17 cellular contexts compared by ENCODE assay signal in the genomic region with DNA sequence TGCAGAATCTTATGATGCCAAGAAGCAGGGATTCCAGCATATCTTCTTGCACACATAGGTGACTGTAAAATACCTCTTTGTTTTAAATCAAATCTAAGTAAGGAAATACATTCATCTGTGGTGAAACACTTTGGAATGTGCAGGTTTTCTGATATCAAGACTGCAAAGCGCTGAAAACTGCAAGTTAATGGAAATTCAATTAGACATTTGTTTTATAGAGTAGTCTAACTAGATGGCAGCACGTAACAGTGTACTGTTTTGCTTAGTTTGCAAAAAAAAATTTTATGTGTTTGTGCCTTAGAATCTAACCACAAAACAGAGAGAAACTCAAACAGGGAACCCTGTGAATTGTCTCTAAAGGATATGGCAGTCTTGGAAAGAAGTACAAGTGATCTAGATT.
A peak's percentile ranks its signal among the peaks of the same experiment; 100 is the strongest.
DNase-seq lines count a peak whose midpoint lies in the region; ATAC-seq, FAIRE-seq and TF ChIP-seq lines count a peak whose summit lies in the region.
"Had no signal": no experiment of that assay in that cellular context is flagged by ENCODE, and none has a peak within 500 bp of the region (broad histone marks: within the 10 kb centered on the region; RNA-seq: fewer than 3 reads in every experiment).

No MANE protein-coding gene starts in this region.

- H2BK15ac ChIP-seq in H1 (ENCODE audit: low read length), result no peak overlapping the region

- DNase-seq in EL (peak; percentile 54), SJSA1 (ENCODE audit: low read depth in 1 of 2, low spot score in 2 of 2) (no peak), H1 (ENCODE audit: low read depth in 1 of 2, low spot score in 2 of 2) (no peak), sciatic nerve (ENCODE audit: low spot score) (no peak)
- DNase-seq in activated T-cell treated with anti-CD3 and anti-CD28 coated beads, Interleukin-2, amount 50 U/mL, for 1 hour, result no peak
- no peak for DNase-seq in activated T-cell treated with anti-CD3 and anti-CD28 coated beads, Interleukin-2, amount 50 U/mL, for 72 hours
- DNase-seq: activated CD4-positive, CD25-positive, alpha-beta regulatory T cell treated with anti-CD3 and anti-CD28 coated beads, Interleukin-2, amount 50 U/mL, for 72 hours; activated naive CD4-positive, alpha-beta T cell; endodermal cell; immature natural killer cell; NCI-H2081; NCI-H69; stimulated activated CD4-positive, alpha-beta T cell treated with anti-CD3 and anti-CD28 coated beads, Interleukin-4, amount 100 ng/mL, for 1 hour had no signal

- H4K5ac ChIP-seq in H1 (ENCODE audit: insufficient read length, low read depth, low read length), result no peak overlapping the region

- no peak overlapping the region for H3K4ac ChIP-seq in H1 (replicated peaks; ENCODE audit: insufficient read length, low read depth, low read length)

- no peak overlapping the region for H4K8ac ChIP-seq in H1 (ENCODE audit: extremely low read depth, insufficient read depth, low read length)

- H3K4me3 Mint-ChIP-seq in activated T-cell treated with anti-CD3 and anti-CD28 coated beads, Interleukin-2, amount 50 U/mL, for 72 hours, result no peak overlapping the region
- H3K4me3 Mint-ChIP-seq: endodermal cell, immature natural killer cell, memory B cell had no signal

- peaks cover 51% of the 10 kb centered on the region for H3K4me1 ChIP-seq in SJSA1 (replicated peaks)
- H3K4me1 ChIP-seq in H1 (replicated peaks in 1 of 4; ENCODE audit: control insufficient read depth in 3 of 4, insufficient read depth in 4 of 4, low read length in 3 of 4), result no peaks in the 10 kb centered on the region

- H3K27me3 ChIP-seq in SJSA1 (replicated peaks) (no peaks in the 10 kb centered on the region), H1 (replicated peaks in 1 of 4; ENCODE audit: control insufficient read depth in 3 of 4, extremely low read depth in 1 of 4, insufficient read depth in 3 of 4, low read length in 3 of 4) (no peaks in the 10 kb centered on the region)

- no peak overlapping the region for H3K56ac ChIP-seq in H1 (replicated peaks; ENCODE audit: insufficient read length, low read depth, low read length)

- H2BK5ac ChIP-seq in H1 (ENCODE audit: low read depth, low read length), result no peak overlapping the region

- CTCF ChIA-PET in H1 (lab: Charles Lee; ENCODE audit: partially characterized antibody), result no interaction called here

- H3K4me2 ChIP-seq in H1 (ENCODE audit: insufficient read depth in 1 of 2, low read depth in 2 of 2, low read length in 2 of 2), result no peak overlapping the region

- no peak for FAIRE-seq in H1 (lab: Jason Lieb, UNC)
- FAIRE-seq: bronchial epithelial cell had no signal

- no peaks in the 10 kb centered on the region for H3K36me3 Mint-ChIP-seq in activated T-cell treated with anti-CD3 and anti-CD28 coated beads, Interleukin-2, amount 50 U/mL, for 72 hours (ENCODE audit: insufficient read depth in 2 of 2)
- H3K36me3 Mint-ChIP-seq: immature natural killer cell had no signal

- no peaks in the 10 kb centered on the region for H3K79me1 ChIP-seq in H1 (ENCODE audit: low read depth, low read length)

- no peaks in the 10 kb centered on the region for H3K23me2 ChIP-seq in H1 (ENCODE audit: low read depth, low read length)

- H4K91ac ChIP-seq in H1 (replicated peaks; ENCODE audit: insufficient read length, low read length), result no peak overlapping the region

- H4K20me1 ChIP-seq in H1 (replicated peaks in 1 of 2; ENCODE audit: control insufficient read depth in 1 of 2, insufficient read depth in 2 of 2, low read length in 2 of 2), result no peaks in the 10 kb centered on the region

- no peak overlapping the region for H3K27ac Mint-ChIP-seq in activated T-cell treated with anti-CD3 and anti-CD28 coated beads, Interleukin-2, amount 50 U/mL, for 72 hours
- H3K27ac Mint-ChIP-seq: endodermal cell, immature natural killer cell, memory B cell had no signal

- no peak overlapping the region for H3K14ac ChIP-seq in H1 (ENCODE audit: insufficient read length)

- H3K4me1 Mint-ChIP-seq in activated T-cell treated with anti-CD3 and anti-CD28 coated beads, Interleukin-2, amount 50 U/mL, for 72 hours (ENCODE audit: low read depth), result no peaks in the 10 kb centered on the region
- H3K4me1 Mint-ChIP-seq: immature natural killer cell, memory B cell had no signal

- no peaks in the 10 kb centered on the region for H3K9me3 Mint-ChIP-seq in activated T-cell treated with anti-CD3 and anti-CD28 coated beads, Interleukin-2, amount 50 U/mL, for 72 hours
- H3K9me3 Mint-ChIP-seq: endodermal cell, memory B cell had no signal

- no peaks in the 10 kb centered on the region for H3K79me2 ChIP-seq in H1 (ENCODE audit: control insufficient read depth in 1 of 2, insufficient read depth in 2 of 2, low read length in 2 of 2)

- H3K4me3 ChIP-seq in SJSA1 (0 out of 2 replicates have a peak overlapping the region, but pooled peaks have one; percentile 0), H1 (ENCODE audit: extremely low read depth in 1 of 4, insufficient read depth in 2 of 4, low read depth in 3 of 4, low read length in 4 of 4) (no peak overlapping the region)

- H2AK5ac ChIP-seq in H1 (ENCODE audit: low read depth, low read length), result no peak overlapping the region

- no peak for TF ChIP-seq RAD21 in H1 (IDR thresholded peaks at IDR 0.05 in 1 of 2, conservative IDR thresholded peaks at IDR 0.05 in 1 of 2; ENCODE audit: low read depth in 2 of 2, low read length in 2 of 2)

- 86% methylated on average over 2 of the region's 2 CpGs; no CpG with 5 or more reads in 1 of the 2 experiments for WGBS in H1 (ENCODE audit: extremely low coverage in 1 of 2, insufficient coverage in 1 of 2, insufficient read length in 1 of 2, insufficient replicate concordance in 2 of 2, low coverage in 1 of 2, low lambda C conversion rate in 2 of 2, missing lambda C conversion rate in 1 of 2), 2 experiments

- intact Hi-C loops in sciatic nerve (cut with DNase I), result no loop called here

- no peak overlapping the region for H2BK20ac ChIP-seq in H1 (ENCODE audit: low read length)

- H2AFZ ChIP-seq in H1 (ENCODE audit: low read length), result no peak overlapping the region

- no peak overlapping the region for H3K18ac ChIP-seq in H1 (ENCODE audit: extremely low read depth, low read length)

- peak; percentile 70 for ATAC-seq in sciatic nerve
- ATAC-seq in HG03175 (IDR thresholded peaks at IDR 0.05; ENCODE audit: unreplicated experiment), result no peak
- no peak for ATAC-seq in HG03025 (IDR thresholded peaks at IDR 0.05; ENCODE audit: low FRiP score, unreplicated experiment)
- no peak for ATAC-seq in activated T-cell treated with anti-CD3 and anti-CD28 coated beads, Interleukin-2, amount 50 U/mL, for 72 hours (replicated peaks in 1 of 2)

- H2BK12ac ChIP-seq in H1 (ENCODE audit: low read depth, low read length), result no peak overlapping the region

- peak overlapping the region; percentile 89 for H3K27ac ChIP-seq in SJSA1
- H3K27ac ChIP-seq in H1 (ENCODE audit: low read depth, low read length), result no peak overlapping the region

- H3K36me3 ChIP-seq in SJSA1 (no peaks in the 10 kb centered on the region), H1 (ENCODE audit: control insufficient read depth in 2 of 4, insufficient read depth in 4 of 4, low read length in 3 of 4) (no peaks in the 10 kb centered on the region)

- H3K23ac ChIP-seq in H1 (ENCODE audit: insufficient read length), result no peak overlapping the region

- no peaks in the 10 kb centered on the region for H3K27me3 Mint-ChIP-seq in activated T-cell treated with anti-CD3 and anti-CD28 coated beads, Interleukin-2, amount 50 U/mL, for 72 hours (ENCODE audit: low read depth)
- H3K27me3 Mint-ChIP-seq: memory B cell had no signal

- no peak overlapping the region for H2BK120ac ChIP-seq in H1 (replicated peaks; ENCODE audit: low read depth, low read length)

- no peak for TF ChIP-seq EP300 in H1 (IDR thresholded peaks at IDR 0.05; ENCODE audit: borderline replicate concordance in 1 of 2, low read depth in 2 of 2, low read length in 2 of 2)

- no peaks in the 10 kb centered on the region for H3K9me3 ChIP-seq in SJSA1 (replicated peaks)
- no peaks in the 10 kb centered on the region for H3K9me3 ChIP-seq in H1 (ENCODE audit: insufficient read depth in 2 of 2, low read depth in 1 of 2, low read length in 1 of 2)

- POLR2A ChIA-PET in H1 (lab: Charles Lee; ENCODE audit: partially characterized antibody), result no interaction called here

- TF ChIP-seq CTCF in H1 (IDR thresholded peaks at IDR 0.05; ENCODE audit: control extremely low read depth in 1 of 3, insufficient read depth in 1 of 3, low read depth in 1 of 3, low read length in 3 of 3), result no peak

- no peak for TF ChIP-seq POLR2A in H1 (IDR thresholded peaks at IDR 0.05; ENCODE audit: control extremely low read depth in 1 of 2, low read depth in 2 of 2, low read length in 2 of 2)

- no peak overlapping the region for H3K9ac ChIP-seq in H1 (replicated peaks in 1 of 4; ENCODE audit: extremely low read depth in 1 of 4, low read depth in 3 of 4, low read length in 3 of 4)

TF ChIP-seq in H1, 55 proteins besides CTCF, POLR2A, EP300 and RAD21:
- TF ChIP-seq TCF12 (IDR thresholded peaks at IDR 0.05; ENCODE audit: low read depth, low read length) (no peak), MAFK (IDR thresholded peaks at IDR 0.05; ENCODE audit: low read depth, low read length) (peak; percentile 60; the same call in 1 of the 2 replicates), BCL11A (IDR thresholded peaks at IDR 0.05; ENCODE audit: low read depth in 2 of 2, low read length in 2 of 2) (no peak), TEAD4 (IDR thresholded peaks at IDR 0.05; ENCODE audit: low read depth, low read length) (no peak), SUZ12 (IDR thresholded peaks at IDR 0.05; ENCODE audit: low read length) (no peak), ZNF274 (IDR thresholded peaks at IDR 0.05; ENCODE audit: borderline replicate concordance, extremely low read depth, low read length) (no peak)
